In genomic region chr21:38804617-38805281, GRCh38 we compare ENCODE assay signal across 8 cellular contexts. TPM values are rescaled to one million over a fixed set of nuclear protein-coding genes. Genes with fewer than 3 reads are reported as not detected.
A peak's percentile ranks its signal among the peaks of the same experiment; 100 is the strongest.
DNase-seq lines count a peak whose midpoint lies in the region; ATAC-seq and TF ChIP-seq lines count a peak whose summit lies in the region.

No MANE protein-coding gene starts in this region.

- H3K4me1 Mint-ChIP-seq in naive B cell: peaks cover 27 to 37% (median 29%) of the 10 kb centered on the region in 3 donors

- peak; percentile 51 for TF ChIP-seq CTCF in HFF-Myc (IDR thresholded peaks at IDR 0.05; ENCODE audit: low read depth, low read length, missing control alignments)
- peak; percentile 40 for TF ChIP-seq CTCF in fibroblast of mammary gland (conservative IDR thresholded peaks at IDR 0.05; ENCODE audit: control insufficient read depth, insufficient read depth, low read depth, low read length)

- 20% methylated on average over 32 of the region's 32 CpGs for WGBS in thymus

- peak; percentile 1 to 13 for ATAC-seq in naive B cell (ENCODE audit: low read depth in 2 of 2)

- H3K27ac Mint-ChIP-seq in naive B cell: peak overlapping the region in 3 of 6 donors; percentile 6 to 47 (median 15)

- peaks cover 11% of the 10 kb centered on the region for H3K4me1 ChIP-seq in thymus (ENCODE audit: control insufficient read depth, insufficient read depth, low read length)

- DNase-seq in EL (peak; percentile 38), HFF-Myc (ENCODE audit: extremely low read depth, low read depth) (no peak), NCI-H226 (peak; percentile 82), activated T-cell treated with anti-CD3 and anti-CD28 coated beads for 48 hours (ENCODE audit: low read depth) (peak; percentile 54), fibroblast of mammary gland (ENCODE audit: low read depth) (peak; percentile 58), naive B cell (no peak), NCI-H187 treated with DMSO at 0.1 percent for 48 hours (lab: John Stamatoyannopoulos, UW) (no peak)

- H3K36me3 ChIP-seq in thymus (ENCODE audit: control insufficient read depth, insufficient read depth): peaks cover 4% of the 10 kb centered on the region

- H3K4me3 ChIP-seq in HFF-Myc (replicated peaks; ENCODE audit: low read depth, low read length): peak overlapping the region; percentile 88
- peak overlapping the region; percentile 78 for H3K4me3 ChIP-seq in fibroblast of mammary gland (ENCODE audit: control insufficient read depth, low read depth, low read length)
- peak overlapping the region; percentile 88 for H3K4me3 ChIP-seq in thymus (ENCODE audit: low read length)

- H3K9me3 Mint-ChIP-seq in naive B cell: peaks cover 0 to 5% (median 0%) of the 10 kb centered on the region in 7 donors

- H3K9me3 ChIP-seq in thymus (ENCODE audit: control insufficient read depth): no peaks in the 10 kb centered on the region

- peaks cover 8 to 26% (median 16%) of the 10 kb centered on the region in 3 donors for H3K27me3 Mint-ChIP-seq in naive B cell

- H3K27ac ChIP-seq in thymus (ENCODE audit: low read depth): peak overlapping the region; percentile 86

- no peaks in the 10 kb centered on the region for H3K36me3 Mint-ChIP-seq in naive B cell

- H3K4me3 Mint-ChIP-seq in naive B cell: peak overlapping the region; percentile 84 to 94 (median 89)

- no peaks in the 10 kb centered on the region for H3K27me3 ChIP-seq in thymus (ENCODE audit: control insufficient read depth, insufficient read depth)

RNA-seq across cellular contexts. Expression of gene ETS2, which starts 1.0 kb away (rescaled TPM):
- polyA plus RNA-seq in naive B cell (ENCODE audit: low read depth in 6 of 6) (1 to 10 TPM; 1.4 to 2.7 (median 1.6) TPM), thymus (80.0 TPM)

Comparison
In these comparisons a context has a peak if more than half of its experiments do, and no peak if none do; other contexts are left out.
1. DNase-seq: peak in EL (single experiment), NCI-H226 (single experiment), activated T-cell treated with anti-CD3 and anti-CD28 coated beads for 48 hours (single experiment) and fibroblast of mammary gland (single experiment); none in HFF-Myc (single experiment), naive B cell (single experiment) and NCI-H187 treated with DMSO at 0.1 percent for 48 hours (single experiment).
2. RNA of gene ETS2, which starts 1.0 kb away (polyA plus RNA-seq): 80.0 TPM in thymus (single experiment); 1.4 to 2.7 TPM in naive B cell; every median in the first group is over 10 times any median in the second.
3. Peak in every context shown above with its lines, with median percentiles within 50 percentile points of each other: H3K4me3 ChIP-seq.